25 cellular contexts compared by ENCODE assay signal in genomic region chr15:45678459-45679178, GRCh38.
"Had no signal": no experiment of that assay in that cellular context is flagged by ENCODE, and none has a peak within 500 bp of the region (broad histone marks: within the 10 kb centered on the region; RNA-seq: fewer than 3 reads in every experiment).

No MANE protein-coding gene starts in this region.

- H3K4me2 ChIP-seq: neural progenitor cell had no signal

- H3K27ac ChIP-seq: breast epithelium, heart left ventricle, neural progenitor cell, testis, transverse colon had no signal

- H3K4me1 ChIP-seq: breast epithelium, heart left ventricle, neural progenitor cell, testis, transverse colon had no signal

- H3K9me3 ChIP-seq: breast epithelium, heart left ventricle, testis, transverse colon had no signal

- H2AFZ ChIP-seq: neural progenitor cell had no signal

- H3K36me3 Mint-ChIP-seq: neural progenitor cell had no signal

- DNase-seq: activated CD4-positive, alpha-beta T cell treated with anti-CD3 and anti-CD28 coated beads for 36 hours; activated CD4-positive, CD25-positive, alpha-beta regulatory T cell; activated CD8-positive, alpha-beta memory T cell treated with anti-CD3 and anti-CD28 coated beads, Interleukin-2, amount 10 ng/mL, durations not matched to agents 7 days and 5 days; activated CD8-positive, alpha-beta T cell treated with anti-CD3 and anti-CD28 coated beads, Interleukin-2, amount 10 ng/mL, durations not matched to agents 7 days and 5 days; activated gamma-delta T cell treated with Interleukin-2 at 50 U/mL for 16 hours; central memory CD4-positive, alpha-beta T cell; heart left ventricle; hypothalamus; immature natural killer cell; mesendoderm; natural killer cell; posterior cingulate gyrus; right cardiac atrium; stimulated activated CD4-positive, alpha-beta T cell treated with anti-CD3 and anti-CD28 coated beads, Interleukin-2, amount 100 ng/mL, for 48 hours; stimulated activated naive CD8-positive, alpha-beta T cell treated with anti-CD3 and anti-CD28 coated beads, Interleukin-15, Interleukin-2, amounts not matched to agents 100 U/mL and 50 U/mL, for 24 hours; T-helper 1 cell; testis; transverse colon had no signal

- H3K9me3 Mint-ChIP-seq: activated naive CD4-positive, alpha-beta T cell treated with anti-CD3 and anti-CD28 coated beads, Interleukin-2, amount 50 U/mL, for 24 hours; dendritic cell treated with granulocyte-macrophage colony-stimulating factor and Interleukin-4, amounts not matched to agents 40 ng/mL and 50 ng/mL, for 4 days; immature natural killer cell; natural killer cell; neural progenitor cell; T-helper 2 cell treated with Interferon-gamma antibody and Interleukin-4, amounts not matched to agents 5 μg/mL and 100 μg/mL, for 36 hours had no signal

- ATAC-seq: activated CD4-positive, alpha-beta T cell treated with anti-CD3 and anti-CD28 coated beads for 36 hours; activated CD8-positive, alpha-beta memory T cell treated with anti-CD3 and anti-CD28 coated beads, Interleukin-2, amount 10 ng/mL, durations not matched to agents 7 days and 5 days; activated CD8-positive, alpha-beta T cell treated with anti-CD3 and anti-CD28 coated beads, Interleukin-2, amount 10 ng/mL, durations not matched to agents 7 days and 5 days; heart left ventricle; left lobe of liver; natural killer cell; right cardiac atrium; stimulated activated naive CD8-positive, alpha-beta T cell treated with anti-CD3 and anti-CD28 coated beads, Interleukin-15, Interleukin-2, amounts not matched to agents 100 U/mL and 50 U/mL, for 24 hours had no signal

- H3K36me3 ChIP-seq: neural progenitor cell had no signal

- H3K4me3 ChIP-seq: breast epithelium, heart left ventricle, lung, neural progenitor cell, testis, transverse colon had no signal

- H3K27me3 Mint-ChIP-seq: activated CD4-positive, alpha-beta T cell treated with anti-CD3 and anti-CD28 coated beads for 36 hours; activated CD8-positive, alpha-beta memory T cell treated with anti-CD3 and anti-CD28 coated beads, Interleukin-2, amount 10 ng/mL, durations not matched to agents 7 days and 5 days; activated naive CD4-positive, alpha-beta T cell treated with anti-CD3 and anti-CD28 coated beads, Interleukin-2, amount 50 U/mL, for 24 hours; dendritic cell treated with granulocyte-macrophage colony-stimulating factor and Interleukin-4, amounts not matched to agents 40 ng/mL and 50 ng/mL, for 4 days had no signal

- H3K27me3 ChIP-seq: breast epithelium, heart left ventricle, neural progenitor cell, testis, transverse colon had no signal

- H3K4me1 Mint-ChIP-seq: activated CD4-positive, alpha-beta T cell treated with anti-CD3 and anti-CD28 coated beads for 36 hours; activated naive CD4-positive, alpha-beta T cell treated with anti-CD3 and anti-CD28 coated beads, Interleukin-2, amount 50 U/mL, for 24 hours; immature natural killer cell; neural progenitor cell had no signal

- H3K4me3 Mint-ChIP-seq: activated CD4-positive, alpha-beta T cell treated with anti-CD3 and anti-CD28 coated beads for 36 hours; activated CD8-positive, alpha-beta memory T cell treated with anti-CD3 and anti-CD28 coated beads, Interleukin-2, amount 10 ng/mL, durations not matched to agents 7 days and 5 days; activated CD8-positive, alpha-beta T cell treated with anti-CD3 and anti-CD28 coated beads, Interleukin-2, amount 10 ng/mL, durations not matched to agents 7 days and 5 days; activated naive CD4-positive, alpha-beta T cell treated with anti-CD3 and anti-CD28 coated beads, Interleukin-2, amount 50 U/mL, for 24 hours; dendritic cell treated with granulocyte-macrophage colony-stimulating factor and Interleukin-4, amounts not matched to agents 40 ng/mL and 50 ng/mL, for 4 days; immature natural killer cell; natural killer cell; neural progenitor cell; T-helper 2 cell treated with Interferon-gamma antibody and Interleukin-4, amounts not matched to agents 5 μg/mL and 100 μg/mL, for 36 hours had no signal

- H3K27ac Mint-ChIP-seq: activated CD4-positive, alpha-beta T cell treated with anti-CD3 and anti-CD28 coated beads for 36 hours; activated CD8-positive, alpha-beta memory T cell treated with anti-CD3 and anti-CD28 coated beads, Interleukin-2, amount 10 ng/mL, durations not matched to agents 7 days and 5 days; activated CD8-positive, alpha-beta T cell treated with anti-CD3 and anti-CD28 coated beads, Interleukin-2, amount 10 ng/mL, durations not matched to agents 7 days and 5 days; activated naive CD4-positive, alpha-beta T cell treated with anti-CD3 and anti-CD28 coated beads, Interleukin-2, amount 50 U/mL, for 24 hours; dendritic cell treated with granulocyte-macrophage colony-stimulating factor and Interleukin-4, amounts not matched to agents 40 ng/mL and 50 ng/mL, for 4 days; natural killer cell; neural progenitor cell; T-helper 2 cell treated with Interferon-gamma antibody and Interleukin-4, amounts not matched to agents 5 μg/mL and 100 μg/mL, for 36 hours had no signal
